5 cellular contexts compared by ENCODE assay signal in genomic region chr1:175902281-175902680, GRCh38.
"Had no signal": no experiment of that assay in that cellular context is flagged by ENCODE, and none has a peak within 500 bp of the region (broad histone marks: within the 10 kb centered on the region; RNA-seq: fewer than 3 reads in every experiment).

No MANE protein-coding gene starts in this region.

- H3K4me3 Mint-ChIP-seq: GM23338, H9 had no signal

- H3K4me3 ChIP-seq: GM23338, K562 had no signal

- ATAC-seq: GM23338, K562 had no signal

- DNase-seq: H9, HCEC 1CT, IMR-90 had no signal

- H3K27ac Mint-ChIP-seq: GM23338 had no signal
